Comparison of ENCODE assay signal across 25 cellular contexts in genomic region chr5:178277866-178278265, GRCh38.
"Had no signal": no experiment of that assay in that cellular context is flagged by ENCODE, and none has a peak within 500 bp of the region (broad histone marks: within the 10 kb centered on the region; RNA-seq: fewer than 3 reads in every experiment).

No MANE protein-coding gene starts in this region.

- FAIRE-seq: frontal cortex, islet of Langerhans had no signal

- H3K36me3 ChIP-seq: ascending aorta, colonic mucosa, esophagus muscularis mucosa, prostate gland, tibial artery had no signal

- DNase-seq: activated CD4-positive, alpha-beta memory T cell treated with anti-CD3 and anti-CD28 coated beads, Interleukin-2, amount 10 ng/mL, durations not matched to agents 7 days and 5 days; activated CD4-positive, alpha-beta T cell treated with anti-CD3 and anti-CD28 coated beads for 48 hours; activated CD4-positive, CD25-positive, alpha-beta regulatory T cell; activated gamma-delta T cell; activated naive CD4-positive, alpha-beta T cell treated with anti-CD3 and anti-CD28 coated beads, Interleukin-2, amount 50 U/mL, for 16 hours; colonic mucosa; dorsolateral prefrontal cortex; left colon; naive thymus-derived CD4-positive, alpha-beta T cell; stimulated activated CD4-positive, alpha-beta T cell treated with anti-CD3 and anti-CD28 coated beads, Interleukin-12 subunit alpha, Interleukin-12 subunit beta, amount 100 ng/mL, for 4 hours; stimulated activated CD4-positive, alpha-beta T cell treated with anti-CD3 and anti-CD28 coated beads, Interleukin-4, amount 100 ng/mL, for 4 hours; substantia nigra; T-cell; tibial artery had no signal

- H3K36me3 Mint-ChIP-seq: T-cell had no signal

- H3K27me3 ChIP-seq: ascending aorta, colonic mucosa had no signal

- H3K27ac ChIP-seq: ascending aorta, colonic mucosa, dorsolateral prefrontal cortex, esophagus muscularis mucosa, prostate gland, tibial artery had no signal

- H3K4me3 Mint-ChIP-seq: activated CD4-positive, alpha-beta memory T cell treated with anti-CD3 and anti-CD28 coated beads, Interleukin-2, amount 10 ng/mL, durations not matched to agents 7 days and 5 days; activated T-helper 1 cell treated with anti-CD3 and anti-CD28 coated beads, Interleukin-12 subunit alpha, Interleukin-12 subunit beta, Interleukin-2, Interleukin-4 antibody, amounts not matched to agents 30 ng/mL and 10 ng/mL and 1 ng/mL, durations not matched to agents 14 hours and 24 hours and 36 hours; central memory CD8-positive, alpha-beta T cell; naive thymus-derived CD4-positive, alpha-beta T cell; neural crest cell; stimulated activated naive CD8-positive, alpha-beta T cell treated with anti-CD3 and anti-CD28 coated beads, Interleukin-15, Interleukin-2, amounts not matched to agents 100 ng/mL and 50 ng/mL, for 24 hours; T-cell had no signal

- H3K9me3 Mint-ChIP-seq: activated CD4-positive, alpha-beta memory T cell treated with anti-CD3 and anti-CD28 coated beads, Interleukin-2, amount 10 ng/mL, durations not matched to agents 7 days and 5 days; activated T-helper 1 cell treated with anti-CD3 and anti-CD28 coated beads, Interleukin-12 subunit alpha, Interleukin-12 subunit beta, Interleukin-2, Interleukin-4 antibody, amounts not matched to agents 30 ng/mL and 10 ng/mL and 1 ng/mL, durations not matched to agents 14 hours and 24 hours and 36 hours; central memory CD8-positive, alpha-beta T cell; stimulated activated naive CD8-positive, alpha-beta T cell treated with anti-CD3 and anti-CD28 coated beads, Interleukin-15, Interleukin-2, amounts not matched to agents 100 ng/mL and 50 ng/mL, for 24 hours had no signal

- H3K27me3 Mint-ChIP-seq: stimulated activated naive CD8-positive, alpha-beta T cell treated with anti-CD3 and anti-CD28 coated beads, Interleukin-15, Interleukin-2, amounts not matched to agents 100 ng/mL and 50 ng/mL, for 24 hours had no signal

- H3K9me3 ChIP-seq: ascending aorta, colonic mucosa, prostate gland had no signal

- H3K27ac Mint-ChIP-seq: activated CD4-positive, alpha-beta memory T cell treated with anti-CD3 and anti-CD28 coated beads, Interleukin-2, amount 10 ng/mL, durations not matched to agents 7 days and 5 days; activated T-helper 1 cell treated with anti-CD3 and anti-CD28 coated beads, Interleukin-12 subunit alpha, Interleukin-12 subunit beta, Interleukin-2, Interleukin-4 antibody, amounts not matched to agents 30 ng/mL and 10 ng/mL and 1 ng/mL, durations not matched to agents 14 hours and 24 hours and 36 hours; naive thymus-derived CD4-positive, alpha-beta T cell; stimulated activated naive CD8-positive, alpha-beta T cell treated with anti-CD3 and anti-CD28 coated beads, Interleukin-15, Interleukin-2, amounts not matched to agents 100 ng/mL and 50 ng/mL, for 24 hours; T-cell had no signal

- H3K4me3 ChIP-seq: ascending aorta, colonic mucosa, dorsolateral prefrontal cortex, esophagus muscularis mucosa, lung, prostate gland, tibial artery had no signal

- H3K4me1 ChIP-seq: ascending aorta, colonic mucosa, prostate gland had no signal

- ATAC-seq: left colon; naive thymus-derived CD4-positive, alpha-beta T cell; SK-N-SH treated with all-trans-retinoic acid at 6 μM for 48 hours; T-cell had no signal
